In genomic region chr3:105812194-105812586, GRCh38 we compare ENCODE assay signal across 14 cellular contexts. TPM values are rescaled to one million over a fixed set of nuclear protein-coding genes. Genes with fewer than 3 reads are reported as not detected.
DNase-seq lines count a peak whose midpoint lies in the region; ATAC-seq, FAIRE-seq and TF ChIP-seq lines count a peak whose summit lies in the region.
"Had no signal": no experiment of that assay in that cellular context is flagged by ENCODE, and none has a peak within 500 bp of the region (broad histone marks: within the 10 kb centered on the region; RNA-seq: fewer than 3 reads in every experiment).

No MANE protein-coding gene starts in this region.

- TF ChIP-seq CTCF in MCF 10A (IDR thresholded peaks at IDR 0.05; ENCODE audit: unreplicated experiment) = no peak
- no peak for TF ChIP-seq CTCF in breast epithelium (IDR thresholded peaks at IDR 0.05)
- no peak for TF ChIP-seq CTCF in fibroblast of mammary gland (conservative IDR thresholded peaks at IDR 0.05; ENCODE audit: control insufficient read depth, insufficient read depth, low read depth, low read length)

- no peaks in the 10 kb centered on the region for H3K27me3 ChIP-seq in breast epithelium
- H3K27me3 ChIP-seq: ascending aorta had no signal

- ATAC-seq in stimulated activated memory B cell treated with anti-CD40 and anti-IgM and Interleukin-4, amounts not matched to agents 10 μg/mL and 1 μg/mL and 100 μg/mL, for 72 hours = no peak

- intact Hi-C loops in MCF 10A (cut with micrococcal nuclease) (no loop called here), breast epithelium (cut with DNase I; ENCODE audit: low total_unique reads) (no loop called here)

- no peaks in the 10 kb centered on the region for H3K27me3 Mint-ChIP-seq in MCF 10A (ENCODE audit: insufficient read depth, unreplicated experiment)
- no peaks in the 10 kb centered on the region for H3K27me3 Mint-ChIP-seq in stimulated activated memory B cell treated with anti-CD40 and anti-IgM and Interleukin-4, amounts not matched to agents 10 μg/mL and 1 μg/mL and 100 μg/mL, for 72 hours

- DNase-seq in MCF 10A (ENCODE audit: unreplicated experiment) = peak; percentile 49
- DNase-seq in breast epithelium (ENCODE audit: low spot score in 2 of 2) = no peak
- DNase-seq in RCC 7860 (ENCODE audit: low spot score) = peak; percentile 53
- DNase-seq in fibroblast of mammary gland (ENCODE audit: low read depth) = peak; percentile 82
- DNase-seq in NCI-H2196 treated with DMSO at 0.1 percent for 48 hours (lab: John Stamatoyannopoulos, UW; ENCODE audit: unreplicated experiment) = no peak
- DNase-seq in NCI-H2081 treated with DMSO at 0.1 percent for 48 hours (lab: John Stamatoyannopoulos, UW) = no peak
- no peak for DNase-seq in islet precursor cell
- DNase-seq: effector memory CD4-positive, alpha-beta T cell; NCI-H2227 treated with DMSO at 0.1 percent for 48 hours; stimulated activated naive CD4-positive, alpha-beta T cell treated with Interleukin-2 at 50 U/mL for 16 hours; T-helper 9 cell had no signal

- H3K27ac ChIP-seq in breast epithelium = no peak overlapping the region
- H3K27ac ChIP-seq: ascending aorta had no signal

- H3K4me3 ChIP-seq in breast epithelium (no peak overlapping the region), fibroblast of mammary gland (ENCODE audit: control insufficient read depth, low read depth, low read length) (no peak overlapping the region)
- H3K4me3 ChIP-seq: ascending aorta, lung had no signal

- no peaks in the 10 kb centered on the region for H3K9me3 ChIP-seq in breast epithelium
- H3K9me3 ChIP-seq: ascending aorta had no signal

- H3K36me3 Mint-ChIP-seq in MCF 10A (ENCODE audit: insufficient read depth, unreplicated experiment) = no peaks in the 10 kb centered on the region
- peaks cover 15% of the 10 kb centered on the region for H3K36me3 Mint-ChIP-seq in stimulated activated memory B cell treated with anti-CD40 and anti-IgM and Interleukin-4, amounts not matched to agents 10 μg/mL and 1 μg/mL and 100 μg/mL, for 72 hours

- no peak overlapping the region for H3K4me3 Mint-ChIP-seq in MCF 10A (ENCODE audit: unreplicated experiment)
- H3K4me3 Mint-ChIP-seq in stimulated activated memory B cell treated with anti-CD40 and anti-IgM and Interleukin-4, amounts not matched to agents 10 μg/mL and 1 μg/mL and 100 μg/mL, for 72 hours = peak overlapping the region; percentile 62

- H3K4me1 Mint-ChIP-seq in MCF 10A (ENCODE audit: insufficient read depth, unreplicated experiment) = peaks cover 16% of the 10 kb centered on the region
- H3K4me1 Mint-ChIP-seq in stimulated activated memory B cell treated with anti-CD40 and anti-IgM and Interleukin-4, amounts not matched to agents 10 μg/mL and 1 μg/mL and 100 μg/mL, for 72 hours = peaks cover 41% of the 10 kb centered on the region

- TF ChIP-seq POLR2A in breast epithelium (IDR thresholded peaks at IDR 0.05) = no peak

- no TSS peak for BruUV-seq in MCF 10A (replicated peaks; lab: Mats Ljungman, UMichigan)

- no peaks in the 10 kb centered on the region for H3K4me1 ChIP-seq in breast epithelium

- CTCF ChIA-PET in MCF 10A (lab: Yijun Ruan, JAX) = no interaction called here

- peak overlapping the region; percentile 23 for H3K27ac Mint-ChIP-seq in MCF 10A (ENCODE audit: low read depth, unreplicated experiment)
- H3K27ac Mint-ChIP-seq in stimulated activated memory B cell treated with anti-CD40 and anti-IgM and Interleukin-4, amounts not matched to agents 10 μg/mL and 1 μg/mL and 100 μg/mL, for 72 hours = peak overlapping the region; percentile 74

- no peak for FAIRE-seq in RCC 7860 (lab: Jason Lieb, UNC)

- no peaks in the 10 kb centered on the region for H3K9me3 Mint-ChIP-seq in MCF 10A (ENCODE audit: unreplicated experiment)
- H3K9me3 Mint-ChIP-seq in stimulated activated memory B cell treated with anti-CD40 and anti-IgM and Interleukin-4, amounts not matched to agents 10 μg/mL and 1 μg/mL and 100 μg/mL, for 72 hours = peaks cover 6% of the 10 kb centered on the region

- POLR2A ChIA-PET in MCF 10A (lab: Yijun Ruan, JAX) = interaction anchor here (0.7 kb wide), 2 partner anchors 536 to 1415 kb away, joined by 3 to 4 read pairs; no protein-coding TSS in a partner anchor

- H3K36me3 ChIP-seq in breast epithelium = no peaks in the 10 kb centered on the region
- H3K36me3 ChIP-seq: ascending aorta had no signal

RNA-seq across cellular contexts. Expression of gene CBLB, which starts 56.6 kb away (rescaled TPM):
- total RNA-seq in MCF 10A (2022) (19.7 and 43.4 TPM in 2 replicates), breast epithelium (100 to 1,000 TPM in 1 of 3 donors, 10 to 100 TPM in 2; 57.7 to 107 (median 70.8) TPM)

Comparison
In these comparisons a context has a peak if more than half of its experiments do, and no peak if none do; other contexts are left out.
1. DNase-seq: peak in MCF 10A (single experiment), RCC 7860 (single experiment) and fibroblast of mammary gland (single experiment); none in breast epithelium (0 of 2), NCI-H2196 treated with DMSO at 0.1 percent for 48 hours (single experiment), NCI-H2081 treated with DMSO at 0.1 percent for 48 hours (single experiment) and islet precursor cell (single experiment).